Comparison of ENCODE assay signal across 18 cellular contexts in genomic region chr11:122022646-122023045, GRCh38.
DNase-seq lines count a peak whose midpoint lies in the region; ATAC-seq, FAIRE-seq and TF ChIP-seq lines count a peak whose summit lies in the region.
"Had no signal": no experiment of that assay in that cellular context is flagged by ENCODE, and none has a peak within 500 bp of the region (broad histone marks: within the 10 kb centered on the region; RNA-seq: fewer than 3 reads in every experiment).

No MANE protein-coding gene starts in this region.

- no peaks in the 10 kb centered on the region for H4K20me1 ChIP-seq in astrocyte (ENCODE audit: insufficient read depth, low read length)
- H4K20me1 ChIP-seq in neural progenitor cell (ENCODE audit: low read depth): no peaks in the 10 kb centered on the region

- H3K79me2 ChIP-seq in astrocyte (ENCODE audit: insufficient read depth, low read length): no peaks in the 10 kb centered on the region
- no peaks in the 10 kb centered on the region for H3K79me2 ChIP-seq in neural progenitor cell (ENCODE audit: low read depth)

- H3K4me3 Mint-ChIP-seq in astrocyte (ENCODE audit: unreplicated experiment) (no peak overlapping the region), neural progenitor cell (no peak overlapping the region), HFFc6 (no peak overlapping the region)
- H3K4me3 Mint-ChIP-seq: CD4-positive, alpha-beta memory T cell had no signal

- H3K27ac Mint-ChIP-seq in astrocyte (ENCODE audit: unreplicated experiment): no peak overlapping the region
- H3K27ac Mint-ChIP-seq in neural progenitor cell: peak overlapping the region; percentile 35
- no peak overlapping the region for H3K27ac Mint-ChIP-seq in HFFc6
- H3K27ac Mint-ChIP-seq: CD4-positive, alpha-beta memory T cell had no signal

- H3K27ac ChIP-seq in astrocyte (ENCODE audit: low read depth, low read length) (no peak overlapping the region), neural progenitor cell (no peak overlapping the region)

- no peak overlapping the region for H3K4me3 ChIP-seq in astrocyte (ENCODE audit: insufficient read depth, low read depth, low read length)
- no peak overlapping the region for H3K4me3 ChIP-seq in neural progenitor cell

- H3K4me1 ChIP-seq in astrocyte (ENCODE audit: insufficient read depth, low read length) (no peaks in the 10 kb centered on the region), neural progenitor cell (peaks cover 3% of the 10 kb centered on the region)

- H3K36me3 ChIP-seq in astrocyte (ENCODE audit: insufficient read depth, low read length) (no peaks in the 10 kb centered on the region), neural progenitor cell (no peaks in the 10 kb centered on the region)

- no peak overlapping the region for H3K9ac ChIP-seq in astrocyte (ENCODE audit: low read length)
- H3K9ac ChIP-seq in neural progenitor cell: no peak overlapping the region

- no peaks in the 10 kb centered on the region for H3K36me3 Mint-ChIP-seq in astrocyte (ENCODE audit: low read depth, unreplicated experiment)
- H3K36me3 Mint-ChIP-seq in neural progenitor cell: no peaks in the 10 kb centered on the region
- peaks cover 25% of the 10 kb centered on the region for H3K36me3 Mint-ChIP-seq in HFFc6 (ENCODE audit: low read depth)
- H3K36me3 Mint-ChIP-seq: CD4-positive, alpha-beta memory T cell had no signal

- no peaks in the 10 kb centered on the region for H3F3A ChIP-seq in neural progenitor cell (ENCODE audit: low read depth)

- H3K4me1 Mint-ChIP-seq in astrocyte (ENCODE audit: low read depth, unreplicated experiment) (no peaks in the 10 kb centered on the region), neural progenitor cell (peaks cover 19% of the 10 kb centered on the region), HFFc6 (ENCODE audit: low read depth) (peaks cover 57% of the 10 kb centered on the region)
- H3K4me1 Mint-ChIP-seq: CD4-positive, alpha-beta memory T cell had no signal

- no peaks in the 10 kb centered on the region for H3K9me3 Mint-ChIP-seq in astrocyte (ENCODE audit: unreplicated experiment)
- no peaks in the 10 kb centered on the region for H3K9me3 Mint-ChIP-seq in neural progenitor cell
- no peaks in the 10 kb centered on the region; the same call in 1 of the 2 replicates for H3K9me3 Mint-ChIP-seq in HFFc6

- H2AFZ ChIP-seq in astrocyte (ENCODE audit: low read depth, low read length) (no peak overlapping the region), neural progenitor cell (replicated peaks) (no peak overlapping the region)

- peak; percentile 66 for FAIRE-seq in astrocyte (lab: Jason Lieb, UNC)
- FAIRE-seq: GM12891, GM18507, H1 had no signal

- TF ChIP-seq CTCF in astrocyte (IDR thresholded peaks at IDR 0.05; ENCODE audit: insufficient read depth, low read depth, low read length) (no peak), neural progenitor cell (IDR thresholded peaks at IDR 0.05) (no peak), HFFc6 (IDR thresholded peaks at IDR 0.05) (no peak)

- no peaks in the 10 kb centered on the region for H3K27me3 Mint-ChIP-seq in astrocyte (ENCODE audit: low read depth, unreplicated experiment)
- no peaks in the 10 kb centered on the region for H3K27me3 Mint-ChIP-seq in neural progenitor cell (ENCODE audit: insufficient read depth, low read depth)
- peaks cover 4% of the 10 kb centered on the region for H3K27me3 Mint-ChIP-seq in HFFc6 (ENCODE audit: insufficient read depth)
- H3K27me3 Mint-ChIP-seq: CD4-positive, alpha-beta memory T cell had no signal

- no peaks in the 10 kb centered on the region for H3K27me3 ChIP-seq in astrocyte (ENCODE audit: insufficient read depth, low read length)
- no peaks in the 10 kb centered on the region for H3K27me3 ChIP-seq in neural progenitor cell

- no peaks in the 10 kb centered on the region for H3K9me3 ChIP-seq in astrocyte (ENCODE audit: insufficient read depth, low read depth, low read length)
- no peaks in the 10 kb centered on the region for H3K9me3 ChIP-seq in neural progenitor cell (ENCODE audit: low read depth)

- H3K4me2 ChIP-seq in astrocyte (ENCODE audit: low read length): no peak overlapping the region
- H3K4me2 ChIP-seq in neural progenitor cell: no peak overlapping the region

- DNase-seq in RPMI7951 (ENCODE audit: low read depth) (peak; percentile 62), astrocyte (ENCODE audit: low read depth) (no peak), neural progenitor cell (ENCODE audit: low spot score) (no peak), HFFc6 (no peak)
- DNase-seq: C1 segment of cervical spinal cord; Calu3; CD4-positive, alpha-beta memory T cell; COR-L47; DMS53; DMS79 treated with DMSO at 0.1 percent for 48 hours; GF-D8; H7; HCEC 1CT had no signal

- ATAC-seq in HG03159 (IDR thresholded peaks at IDR 0.05; ENCODE audit: unreplicated experiment): no peak
- ATAC-seq in HG02798 (IDR thresholded peaks at IDR 0.05; ENCODE audit: poor library complexity, unreplicated experiment): no peak
